ENCODE assay signal across 13 cellular contexts in the genomic region with DNA sequence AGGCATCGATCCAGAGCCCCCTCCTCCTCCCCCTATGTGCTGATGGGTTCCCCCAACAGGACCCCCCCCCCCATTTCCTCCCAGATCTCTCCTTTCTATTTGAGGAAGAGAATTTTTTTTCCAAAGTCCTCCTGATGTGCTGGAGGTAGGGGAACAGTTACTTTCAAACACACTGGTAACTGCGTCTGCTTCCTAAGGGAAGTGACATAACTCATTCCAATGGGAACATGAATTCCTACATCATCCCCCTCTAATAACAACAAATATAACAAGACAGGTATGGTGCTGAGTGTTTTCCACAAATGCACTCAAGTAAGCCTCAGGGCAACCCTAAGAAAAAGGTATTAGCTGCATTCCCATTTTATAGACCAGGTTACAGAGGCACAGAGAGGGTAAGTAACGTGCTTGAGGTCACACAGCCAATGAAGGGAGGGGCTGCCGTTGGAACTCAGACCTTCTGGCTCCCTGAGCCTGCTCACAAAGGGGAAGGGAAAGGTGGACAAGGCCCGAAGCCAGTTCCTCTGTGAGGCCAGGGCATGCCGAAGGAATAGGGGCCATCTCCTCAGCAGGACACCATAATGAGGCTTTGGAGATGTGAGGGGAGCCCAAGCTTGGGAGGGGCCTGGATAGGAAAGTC.
DNase-seq lines count a peak whose midpoint lies in the region; ATAC-seq and TF ChIP-seq lines count a peak whose summit lies in the region.
"Had no signal": no experiment of that assay in that cellular context is flagged by ENCODE, and none has a peak within 500 bp of the region (broad histone marks: within the 10 kb centered on the region; RNA-seq: fewer than 3 reads in every experiment).

No MANE protein-coding gene starts in this region.

- no peaks in the 10 kb centered on the region for H3K27me3 ChIP-seq in heart left ventricle
- no peaks in the 10 kb centered on the region for H3K27me3 ChIP-seq in muscle layer of colon (ENCODE audit: control insufficient read depth in 1 of 2, insufficient read depth in 2 of 2, low read length in 2 of 2)
- no peaks in the 10 kb centered on the region for H3K27me3 ChIP-seq in tibial nerve
- H3K27me3 ChIP-seq: colonic mucosa, vagina had no signal

- H3K36me3 Mint-ChIP-seq in dendritic cell treated with granulocyte-macrophage colony-stimulating factor and Interleukin-4, amounts not matched to agents 40 ng/mL and 50 ng/mL, for 4 days (ENCODE audit: low read depth), result no peaks in the 10 kb centered on the region

- peaks cover 0 to 22% (median 12%) of the 10 kb centered on the region in 12 donors for H3K9me3 ChIP-seq in heart left ventricle
- peaks cover 9% of the 10 kb centered on the region for H3K9me3 ChIP-seq in muscle layer of colon (ENCODE audit: low read length)
- peaks cover 0 to 20% (median 0%) of the 10 kb centered on the region in 4 donors for H3K9me3 ChIP-seq in tibial nerve
- H3K9me3 ChIP-seq: colonic mucosa, vagina had no signal

- no peak for DNase-seq in heart left ventricle
- no peak for DNase-seq in Right ventricle myocardium superior
- no peak for DNase-seq in tibial nerve (ENCODE audit: low spot score in 2 of 2)
- no peak for DNase-seq in head of caudate nucleus
- DNase-seq: T-helper 9 cell had no signal

- intact Hi-C loops in heart left ventricle (cut with DNase I), result loop anchor here in 6 of 10 donors (5.0 to 10.0 kb wide), 6 partner anchors 39 to 174 kb away; a partner anchor contains a TSS
- intact Hi-C loops in Right ventricle myocardium superior (cut with DNase I), result no loop called here
- intact Hi-C loops in dendritic cell treated with granulocyte-macrophage colony-stimulating factor and Interleukin-4, amounts not matched to agents 40 ng/mL and 50 ng/mL, for 4 days (cut with micrococcal nuclease), result no loop called here
- intact Hi-C loops in head of caudate nucleus (cut with DNase I), result no loop called here

- TF ChIP-seq POLR2A in heart left ventricle (IDR thresholded peaks at IDR 0.05), result no peak
- no peak for TF ChIP-seq POLR2A in tibial nerve (IDR thresholded peaks at IDR 0.05)

- peak overlapping the region; percentile 60 for H3K27ac Mint-ChIP-seq in dendritic cell treated with granulocyte-macrophage colony-stimulating factor and Interleukin-4, amounts not matched to agents 40 ng/mL and 50 ng/mL, for 4 days
- H3K27ac Mint-ChIP-seq: activated naive CD4-positive, alpha-beta T cell treated with anti-CD3 and anti-CD28 coated beads for 36 hours had no signal

- H3K4me3 ChIP-seq in heart left ventricle (no peak overlapping the region), muscle layer of colon (ENCODE audit: low read depth in 1 of 2, low read length in 2 of 2) (no peak overlapping the region), tibial nerve (no peak overlapping the region)
- H3K4me3 ChIP-seq: colonic mucosa, vagina had no signal

- WGBS in heart left ventricle, 4 donors, result 49 to 52% (median 51%) methylated on average over 6 of the region's 6 CpGs
- 48 to 52% methylated on average over 6 of the region's 6 CpGs for WGBS in tibial nerve, 2 donors

- H3K36me3 ChIP-seq in heart left ventricle (no peaks in the 10 kb centered on the region), muscle layer of colon (ENCODE audit: insufficient read depth, low read length) (no peaks in the 10 kb centered on the region), tibial nerve (no peaks in the 10 kb centered on the region)
- H3K36me3 ChIP-seq: colonic mucosa, neutrophil, vagina had no signal

- no peak overlapping the region for H3K4me3 Mint-ChIP-seq in dendritic cell treated with granulocyte-macrophage colony-stimulating factor and Interleukin-4, amounts not matched to agents 40 ng/mL and 50 ng/mL, for 4 days
- H3K4me3 Mint-ChIP-seq: activated naive CD4-positive, alpha-beta T cell treated with anti-CD3 and anti-CD28 coated beads for 36 hours had no signal

- H3K27ac ChIP-seq in heart left ventricle (peak overlapping the region in 11 of 12 donors; percentile 2 to 84 (median 75)), muscle layer of colon (ENCODE audit: low read depth, low read length) (peak overlapping the region; percentile 63), tibial nerve (peak overlapping the region in 3 of 4 donors; percentile 51 to 77 (median 68))
- H3K27ac ChIP-seq: colonic mucosa, neutrophil had no signal

- H3K27me3 Mint-ChIP-seq in dendritic cell treated with granulocyte-macrophage colony-stimulating factor and Interleukin-4, amounts not matched to agents 40 ng/mL and 50 ng/mL, for 4 days, result peaks cover 14% of the 10 kb centered on the region

- no peak overlapping the region for H3K9ac ChIP-seq in muscle layer of colon (ENCODE audit: low read length)

- TF ChIP-seq EP300 in tibial nerve (IDR thresholded peaks at IDR 0.05), result no peak

- no peaks in the 10 kb centered on the region for H3K9me3 Mint-ChIP-seq in dendritic cell treated with granulocyte-macrophage colony-stimulating factor and Interleukin-4, amounts not matched to agents 40 ng/mL and 50 ng/mL, for 4 days

- H3K4me1 ChIP-seq in heart left ventricle (peaks cover 10 to 58% (median 39%) of the 10 kb centered on the region in 12 donors), muscle layer of colon (ENCODE audit: insufficient read depth, low read length) (peaks cover 43% of the 10 kb centered on the region), tibial nerve (peaks cover 0 to 48% (median 37%) of the 10 kb centered on the region in 4 donors)
- H3K4me1 ChIP-seq: colonic mucosa had no signal

- TF ChIP-seq CTCF in heart left ventricle (IDR thresholded peaks at IDR 0.05), result no peak
- TF ChIP-seq CTCF in tibial nerve (IDR thresholded peaks at IDR 0.05), result no peak

- peaks cover 61% of the 10 kb centered on the region for H3K4me1 Mint-ChIP-seq in dendritic cell treated with granulocyte-macrophage colony-stimulating factor and Interleukin-4, amounts not matched to agents 40 ng/mL and 50 ng/mL, for 4 days (ENCODE audit: low read depth)

- ATAC-seq in heart left ventricle (peak in 1 of 4 donors; percentile 26), Right ventricle myocardium superior (ENCODE audit: poor library complexity) (no peak), GM21825 (IDR thresholded peaks at IDR 0.05; ENCODE audit: unreplicated experiment) (no peak), GM19452 (IDR thresholded peaks at IDR 0.05; ENCODE audit: unreplicated experiment) (no peak)

Comparison
In these comparisons a context has a peak if more than half of its experiments do, and no peak if none do; other contexts are left out.
1. intact Hi-C loops: an anchor here in heart left ventricle (5.0 to 10.0 kb wide); none called in Right ventricle myocardium superior, dendritic cell treated with granulocyte-macrophage colony-stimulating factor and Interleukin-4, amounts not matched to agents 40 ng/mL and 50 ng/mL, for 4 days and head of caudate nucleus.